In genomic region chr11:61369372-61370348, GRCh38 we compare ENCODE assay signal across 10 cellular contexts. TPM values are rescaled to one million over a fixed set of nuclear protein-coding genes. Genes with fewer than 3 reads are reported as not detected.
DNase-seq lines count a peak whose midpoint lies in the region; ATAC-seq, FAIRE-seq and TF ChIP-seq lines count a peak whose summit lies in the region.
"Had no signal": no experiment of that assay in that cellular context is flagged by ENCODE, and none has a peak within 500 bp of the region (broad histone marks: within the 10 kb centered on the region; RNA-seq: fewer than 3 reads in every experiment).

No MANE protein-coding gene starts in this region.

- H3K79me2 ChIP-seq in mammary epithelial cell (ENCODE audit: insufficient read depth, low read length) = no peaks in the 10 kb centered on the region
- H3K79me2 ChIP-seq: parathyroid adenoma had no signal

- H3K9me3 ChIP-seq in mammary epithelial cell (replicated peaks; ENCODE audit: insufficient read depth, low read length) = no peaks in the 10 kb centered on the region
- H3K9me3 ChIP-seq in lower lobe of right lung = no peaks in the 10 kb centered on the region
- no peaks in the 10 kb centered on the region for H3K9me3 ChIP-seq in upper lobe of right lung

- DNase-seq in activated naive CD4-positive, alpha-beta T cell treated with anti-CD3 and anti-CD28 coated beads for 36 hours = no peak
- DNase-seq in activated naive CD4-positive, alpha-beta T cell (lab: John Stamatoyannopoulos, UW) = no peak
- peak; percentile 100 for DNase-seq in mammary epithelial cell
- DNase-seq in lower lobe of right lung = no peak
- no peak for DNase-seq in upper lobe of right lung
- no peak for DNase-seq in stimulated activated CD4-positive, alpha-beta T cell treated with anti-CD3 and anti-CD28 coated beads, Interleukin-4, amount 100 ng/mL, for 1 hour
- DNase-seq in DMS53 treated with DMSO at 0.1 percent for 48 hours (lab: John Stamatoyannopoulos, UW; ENCODE audit: unreplicated experiment) = no peak
- DNase-seq in HTR-8/SVneo (ENCODE audit: insufficient read length, low spot score) = no peak

- FAIRE-seq in HTR-8/SVneo (lab: Jason Lieb, UNC) = no peak
- FAIRE-seq: colon had no signal

- no peaks in the 10 kb centered on the region for H4K20me1 ChIP-seq in mammary epithelial cell (ENCODE audit: insufficient read depth, low read length)

- H3K27me3 Mint-ChIP-seq in activated naive CD4-positive, alpha-beta T cell treated with anti-CD3 and anti-CD28 coated beads for 36 hours (ENCODE audit: low read depth) = no peaks in the 10 kb centered on the region

- peaks cover 32% of the 10 kb centered on the region for H3K36me3 Mint-ChIP-seq in activated naive CD4-positive, alpha-beta T cell treated with anti-CD3 and anti-CD28 coated beads for 36 hours (ENCODE audit: low read depth)

- H3K4me3 Mint-ChIP-seq in activated naive CD4-positive, alpha-beta T cell treated with anti-CD3 and anti-CD28 coated beads for 36 hours = no peak overlapping the region

- peak overlapping the region; percentile 62 for H3K9ac ChIP-seq in mammary epithelial cell (ENCODE audit: insufficient read depth, low read length)
- H3K9ac ChIP-seq: parathyroid adenoma had no signal

- WGBS in mammary epithelial cell (ENCODE audit: low coverage, missing lambda C conversion rate) = under 1% methylated on average over 8 of the region's 9 CpGs

- H3K27ac Mint-ChIP-seq in activated naive CD4-positive, alpha-beta T cell treated with anti-CD3 and anti-CD28 coated beads for 36 hours = peak overlapping the region; percentile 2

- ATAC-seq in lower lobe of right lung (peak; percentile 80 to 90), upper lobe of right lung (peak; percentile 85)

- CTCF ChIA-PET in activated naive CD4-positive, alpha-beta T cell treated with anti-CD3 and anti-CD28 coated beads for 36 hours (lab: Charles Lee) = interaction anchor here (1.1 to 3.0 kb wide), 3 partner anchors 7 to 33 kb away, joined by 3 to 25 read pairs (median 12); partner anchors contain the start of gene TMEM138
- CTCF ChIA-PET in mammary epithelial cell (lab: Charles Lee; ENCODE audit: low non-redundant PET) = interaction anchor here (1.1 kb wide), 1 partner anchor 15 kb away, joined by 8 read pairs; no protein-coding TSS in a partner anchor

- peak overlapping the region; percentile 93 for H3K27ac ChIP-seq in mammary epithelial cell (ENCODE audit: insufficient read depth, low read depth, low read length)
- H3K27ac ChIP-seq in lower lobe of right lung = peak overlapping the region; percentile 44
- H3K27ac ChIP-seq in upper lobe of right lung = peak overlapping the region; percentile 68
- H3K27ac ChIP-seq: parathyroid adenoma had no signal

- peak overlapping the region; percentile 60 for H3K4me2 ChIP-seq in mammary epithelial cell (ENCODE audit: insufficient read depth, low read depth, low read length)

- in situ Hi-C loops in mammary epithelial cell (cut with MboI; ENCODE audit: low sequenced_read_pairs in 2 of 2) = no loop called here

- TF ChIP-seq CTCF in mammary epithelial cell (conservative IDR thresholded peaks at IDR 0.05 in 1 of 2, IDR thresholded peaks at IDR 0.05 in 1 of 2; ENCODE audit: extremely low read depth in 1 of 2, insufficient read depth in 1 of 2, low read depth in 1 of 2, low read length in 2 of 2) (no peak), lower lobe of right lung (IDR thresholded peaks at IDR 0.05) (no peak), upper lobe of right lung (IDR thresholded peaks at IDR 0.05) (no peak)

- intact Hi-C loops in activated naive CD4-positive, alpha-beta T cell treated with anti-CD3 and anti-CD28 coated beads for 36 hours (cut with micrococcal nuclease) = loop anchor here (10.0 kb wide), 1 partner anchor 1615 kb away; the partner anchor contains the start of gene STX3
- intact Hi-C loops in mammary epithelial cell (cut with micrococcal nuclease) (loop anchor here (1.0 kb wide), 2 partner anchors 8 to 9 kb away; partner anchors contain the start of gene CYB561A3), lower lobe of right lung (cut with DNase I) (no loop called here), upper lobe of right lung (cut with DNase I) (no loop called here)

- H3K27me3 ChIP-seq in mammary epithelial cell (ENCODE audit: insufficient read depth, low read length) (no peaks in the 10 kb centered on the region), lower lobe of right lung (ENCODE audit: low read depth) (no peaks in the 10 kb centered on the region), upper lobe of right lung (no peaks in the 10 kb centered on the region)

- H3K36me3 ChIP-seq in mammary epithelial cell (ENCODE audit: insufficient read depth, low read length) (peaks cover 13% of the 10 kb centered on the region), lower lobe of right lung (peaks cover 64% of the 10 kb centered on the region), upper lobe of right lung (peaks cover 57% of the 10 kb centered on the region)

- TSS peak; percentile 63 for BruUV-seq in mammary epithelial cell (replicated peaks; lab: Mats Ljungman, UMichigan)

- dilution Hi-C loops in mammary epithelial cell (cut with HindIII; ENCODE audit: low sequenced_read_pairs) = no loop called here

- H3K4me3 ChIP-seq in mammary epithelial cell (replicated peaks in 1 of 3; ENCODE audit: insufficient read depth in 1 of 3, low read depth in 2 of 3, low read length in 3 of 3) (no peak overlapping the region), lower lobe of right lung (no peak overlapping the region), upper lobe of right lung (no peak overlapping the region)

- H3K4me1 Mint-ChIP-seq in activated naive CD4-positive, alpha-beta T cell treated with anti-CD3 and anti-CD28 coated beads for 36 hours (ENCODE audit: low read depth) = no peaks in the 10 kb centered on the region

- peaks cover 24% of the 10 kb centered on the region for H3K4me1 ChIP-seq in mammary epithelial cell (ENCODE audit: insufficient read depth, low read length)
- H3K4me1 ChIP-seq in lower lobe of right lung = peaks cover 11% of the 10 kb centered on the region
- peaks cover 11% of the 10 kb centered on the region for H3K4me1 ChIP-seq in upper lobe of right lung
- H3K4me1 ChIP-seq: parathyroid adenoma had no signal

- peak overlapping the region; percentile 4 for H2AFZ ChIP-seq in mammary epithelial cell (ENCODE audit: low read depth, low read length)
- H2AFZ ChIP-seq: parathyroid adenoma had no signal

- H3K9me3 Mint-ChIP-seq in activated naive CD4-positive, alpha-beta T cell treated with anti-CD3 and anti-CD28 coated beads for 36 hours = no peaks in the 10 kb centered on the region

RNA-seq across cellular contexts. Expression of gene TMEM138, which starts 7.5 kb away (rescaled TPM):
- 10 to 100 TPM; 35.6 to 41.4 TPM for total RNA-seq in activated naive CD4-positive, alpha-beta T cell treated with anti-CD3 and anti-CD28 coated beads for 36 hours
- total RNA-seq in mammary epithelial cell (10 to 100 TPM; 40.2 to 81.9 TPM), lower lobe of right lung (38.9 TPM), upper lobe of right lung (46.3 TPM)
- 57.8 TPM for polyA plus RNA-seq in mammary epithelial cell
- polyA minus RNA-seq in mammary epithelial cell = 31.5 TPM

RNA-seq across cellular contexts. Expression of gene CYB561A3, which starts 8.0 kb away (rescaled TPM):
- total RNA-seq in activated naive CD4-positive, alpha-beta T cell treated with anti-CD3 and anti-CD28 coated beads for 36 hours = 10 to 100 TPM; 31.7 to 31.8 TPM
- total RNA-seq in mammary epithelial cell = 10 to 100 TPM; 65.8 to 74.8 TPM
- polyA plus RNA-seq in mammary epithelial cell = 59.4 TPM
- 78.6 TPM for polyA minus RNA-seq in mammary epithelial cell
- 47.2 TPM for total RNA-seq in lower lobe of right lung
- 50.3 TPM for total RNA-seq in upper lobe of right lung

RNA-seq across cellular contexts. Expression of gene TMEM216, which starts 22.7 kb away (rescaled TPM):
- total RNA-seq in activated naive CD4-positive, alpha-beta T cell treated with anti-CD3 and anti-CD28 coated beads for 36 hours = 1 to 10 TPM; 5.5 to 6.3 TPM
- total RNA-seq in mammary epithelial cell = 1 to 10 TPM; 6.3 to 8.8 TPM
- 17.1 TPM for polyA plus RNA-seq in mammary epithelial cell
- polyA minus RNA-seq in mammary epithelial cell = 4.3 TPM
- 11.9 TPM for total RNA-seq in lower lobe of right lung
- total RNA-seq in upper lobe of right lung = 9.3 TPM

RNA-seq across cellular contexts. Expression of gene TKFC, which starts 36.6 kb away (rescaled TPM):
- total RNA-seq in activated naive CD4-positive, alpha-beta T cell treated with anti-CD3 and anti-CD28 coated beads for 36 hours = 100 to 1,000 TPM; 146 to 154 TPM
- total RNA-seq in mammary epithelial cell (10 to 100 TPM; 30.0 to 65.3 TPM), lower lobe of right lung (35.0 TPM), upper lobe of right lung (32.1 TPM)
- polyA plus RNA-seq in mammary epithelial cell = 29.5 TPM
- polyA minus RNA-seq in mammary epithelial cell = 18.2 TPM

RNA-seq across cellular contexts. Expression of gene DDB1, which starts 36.8 kb away (rescaled TPM):
- total RNA-seq in activated naive CD4-positive, alpha-beta T cell treated with anti-CD3 and anti-CD28 coated beads for 36 hours = 100 to 1,000 TPM; 227 to 236 TPM
- total RNA-seq in mammary epithelial cell (100 to 1,000 TPM; 214 to 230 TPM), lower lobe of right lung (122 TPM), upper lobe of right lung (126 TPM)
- 225 TPM for polyA plus RNA-seq in mammary epithelial cell
- 327 TPM for polyA minus RNA-seq in mammary epithelial cell

Comparison
In these comparisons a context has a peak if more than half of its experiments do, and no peak if none do; other contexts are left out.
1. intact Hi-C loops: an anchor here in activated naive CD4-positive, alpha-beta T cell treated with anti-CD3 and anti-CD28 coated beads for 36 hours (10.0 kb wide) and mammary epithelial cell (1.0 kb wide); none called in lower lobe of right lung and upper lobe of right lung.